ENCODE assay signal across 8 cellular contexts in the genomic region with DNA sequence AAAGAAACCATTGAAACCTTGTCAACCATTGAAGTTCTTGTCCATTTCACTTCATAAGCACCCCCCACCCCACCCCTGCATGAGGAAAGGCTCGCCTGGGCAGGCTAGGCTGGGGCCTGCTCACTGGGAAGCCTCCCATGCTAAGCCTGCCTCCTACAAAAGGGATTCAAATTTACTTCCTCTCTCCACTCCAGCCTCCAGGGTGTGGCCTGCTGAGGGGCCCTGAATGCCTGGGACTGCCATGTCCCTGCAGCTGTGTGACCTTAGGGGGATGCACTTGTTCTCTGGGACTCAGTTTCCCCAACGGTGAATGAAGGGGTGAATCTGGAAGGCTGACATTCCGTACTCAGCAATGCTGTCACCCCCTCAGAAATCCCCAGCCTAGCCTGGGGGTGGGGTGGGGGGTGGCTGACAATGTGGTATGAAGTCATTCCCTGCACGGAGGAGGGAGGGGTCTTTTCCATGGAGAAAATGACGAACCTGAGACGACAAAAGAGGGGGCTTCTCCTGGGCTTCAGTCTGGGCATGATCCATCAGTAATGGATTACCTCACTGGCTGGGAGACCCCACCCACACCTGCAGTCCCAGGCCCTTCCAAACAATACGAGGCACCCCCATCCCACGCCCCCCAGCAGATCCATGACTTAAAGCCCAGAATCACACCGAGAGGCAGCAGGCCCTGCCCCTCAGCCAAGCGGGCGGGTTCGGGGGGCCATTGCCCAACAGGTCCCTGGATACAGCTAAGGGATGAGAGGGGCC. TPM values are rescaled to one million over a fixed set of nuclear protein-coding genes. Genes with fewer than 3 reads are reported as not detected.
DNase-seq lines count a peak whose midpoint lies in the region; ATAC-seq and TF ChIP-seq lines count a peak whose summit lies in the region.

No MANE protein-coding gene starts in this region.

- H3K9me3 ChIP-seq in SJCRH30 (replicated peaks) (no peaks in the 10 kb centered on the region), fibroblast of lung (ENCODE audit: control insufficient read depth, insufficient read depth, low read depth, low read length) (no peaks in the 10 kb centered on the region), prostate gland (no peaks in the 10 kb centered on the region)

- peaks cover 4% of the 10 kb centered on the region for H3K36me3 ChIP-seq in H7 (replicated peaks; ENCODE audit: control insufficient read depth, insufficient read depth, low read length)
- H3K36me3 ChIP-seq in SJCRH30, result no peaks in the 10 kb centered on the region
- no peaks in the 10 kb centered on the region for H3K36me3 ChIP-seq in fibroblast of lung (ENCODE audit: control insufficient read depth, insufficient read depth, low read length)
- H3K36me3 ChIP-seq in prostate gland, result no peaks in the 10 kb centered on the region

- no peak for ATAC-seq in HG03439 (IDR thresholded peaks at IDR 0.05; ENCODE audit: unreplicated experiment)
- no peak for ATAC-seq in HG03520 (IDR thresholded peaks at IDR 0.05; ENCODE audit: unreplicated experiment)

- peak; percentile 77 for DNase-seq in H7
- DNase-seq in SJCRH30, result no peak
- DNase-seq in fibroblast of lung (ENCODE audit: low read depth in 2 of 2), result no peak
- DNase-seq in prostate gland (ENCODE audit: low spot score), result no peak
- no peak for DNase-seq in HT-29 (ENCODE audit: low spot score)
- DNase-seq in NCI-H1436 treated with DMSO at 0.1 percent for 48 hours (lab: John Stamatoyannopoulos, UW), result no peak

- TF ChIP-seq CTCF in fibroblast of lung (conservative IDR thresholded peaks at IDR 0.05 in 1 of 2, IDR thresholded peaks at IDR 0.05 in 1 of 2; ENCODE audit: low read depth in 1 of 2, low read length in 2 of 2), result no peak
- TF ChIP-seq CTCF in prostate gland (IDR thresholded peaks at IDR 0.05), result no peak

- 20% methylated on average over 12 of the region's 12 CpGs for WGBS in prostate gland

- intact Hi-C loops in prostate gland (cut with DNase I), result loop anchor here (5.0 kb wide), 1 partner anchor 77 kb away; the partner anchor contains the start of gene NUP50

- H3K9ac ChIP-seq in fibroblast of lung (ENCODE audit: insufficient read depth, low read length), result peak overlapping the region; percentile 58

- no peak for TF ChIP-seq POLR2A in prostate gland (IDR thresholded peaks at IDR 0.05)

- peak overlapping the region; percentile 88 for H3K4me2 ChIP-seq in fibroblast of lung (ENCODE audit: extremely low read depth, insufficient read depth, low read length)

- no peak overlapping the region for H2AFZ ChIP-seq in fibroblast of lung (ENCODE audit: low read length)

- H3K4me3 ChIP-seq in H7 (ENCODE audit: insufficient read depth, low read depth, low read length), result peak overlapping the region; percentile 76
- H3K4me3 ChIP-seq in SJCRH30, result peak overlapping the region; percentile 66
- peak overlapping the region; percentile 61 to 73 (median 71) for H3K4me3 ChIP-seq in fibroblast of lung (replicated peaks in 1 of 4; ENCODE audit: control extremely low read depth in 1 of 4, insufficient read depth in 1 of 4, low read depth in 3 of 4, low read length in 4 of 4)
- H3K4me3 ChIP-seq in prostate gland, result peak overlapping the region; percentile 57 to 59

- H3K79me2 ChIP-seq in fibroblast of lung (ENCODE audit: control insufficient read depth, insufficient read depth, low read length), result no peaks in the 10 kb centered on the region

- no peaks in the 10 kb centered on the region for H4K20me1 ChIP-seq in fibroblast of lung (ENCODE audit: control insufficient read depth, extremely low read depth, insufficient read depth, low read length)

- no peak overlapping the region for H3K27ac ChIP-seq in SJCRH30
- H3K27ac ChIP-seq in fibroblast of lung (ENCODE audit: insufficient read depth, low read length), result no peak overlapping the region
- no peak overlapping the region for H3K27ac ChIP-seq in prostate gland

- H3K4me1 ChIP-seq in SJCRH30 (no peaks in the 10 kb centered on the region), fibroblast of lung (ENCODE audit: control insufficient read depth, extremely low read depth, insufficient read depth, low read length) (peaks cover 2% of the 10 kb centered on the region), prostate gland (replicated peaks) (peaks cover 12% of the 10 kb centered on the region)

- peaks cover 12% of the 10 kb centered on the region; the same call in 1 of the 2 replicates for H3K27me3 ChIP-seq in H7 (ENCODE audit: control insufficient read depth, insufficient read depth, low read length)
- no peaks in the 10 kb centered on the region for H3K27me3 ChIP-seq in SJCRH30
- no peaks in the 10 kb centered on the region for H3K27me3 ChIP-seq in fibroblast of lung (ENCODE audit: control insufficient read depth, insufficient read depth, low read length)
- no peaks in the 10 kb centered on the region for H3K27me3 ChIP-seq in prostate gland (replicated peaks; ENCODE audit: insufficient read depth)

RNA-seq across cellular contexts. Expression of gene KIAA0930, which starts 1.1 kb away (rescaled TPM):
- 37.5 and 43.9 TPM in 2 replicates for total RNA-seq in H7 (2014; rRNA removed; shearing (Covaris generic))
- 9.3 and 15.2 TPM in 2 replicates for total RNA-seq in SJCRH30 (2014; rRNA removed; shearing (Covaris generic))
- total RNA-seq in fibroblast of lung (20.5 and 30.9 TPM in 2 replicates), prostate gland (10 to 100 TPM; 29.1 to 55.1 TPM)
- polyA plus RNA-seq in fibroblast of lung, result 28.2 and 38.2 TPM in 2 replicates
- polyA plus RNA-seq in fibroblast of lung (2012), result 27.0 and 40.8 TPM in 2 replicates
- 31.9 and 49.4 TPM in 2 replicates for polyA minus RNA-seq in fibroblast of lung (ENCODE audit: low replicate concordance)
- 43.2 and 49.0 TPM in 2 replicates for total RNA-seq in HT-29 (2014; rRNA removed; shearing (Covaris generic))

RNA-seq across cellular contexts. Expression of gene UPK3A, which starts 45.2 kb away (rescaled TPM):
- 0.41 TPM in 1 of 2 replicates, not detected in the other for total RNA-seq in H7 (2014; rRNA removed; shearing (Covaris generic))
- not detected in 2 replicates for total RNA-seq in SJCRH30 (2014; rRNA removed; shearing (Covaris generic))
- total RNA-seq in fibroblast of lung, result not detected in 2 replicates
- polyA plus RNA-seq in fibroblast of lung, result not detected in 2 replicates
- polyA plus RNA-seq in fibroblast of lung (2012), result not detected in 2 replicates
- not detected in 2 replicates for polyA minus RNA-seq in fibroblast of lung (ENCODE audit: low replicate concordance)
- 100 to 1,000 TPM in 1 of 2 donors, 10 to 100 TPM in 1; 12.6 to 103 TPM for total RNA-seq in prostate gland
- total RNA-seq in HT-29 (2014; rRNA removed; shearing (Covaris generic)), result 4.7 and 6.0 TPM in 2 replicates
